ENCODE assay signal across 8 cellular contexts in genomic region chr1:67683736-67684525, GRCh38. TPM values are rescaled to one million over a fixed set of nuclear protein-coding genes. Genes with fewer than 3 reads are reported as not detected.
A peak's percentile ranks its signal among the peaks of the same experiment; 100 is the strongest.
DNase-seq lines count a peak whose midpoint lies in the region; ATAC-seq lines count a peak whose summit lies in the region.

No MANE protein-coding gene starts in this region.

- peak overlapping the region in 7 of 10 experiments; percentile 38 to 94 (median 42); a peak in 10 of 20 replicates for H3K4me3 ChIP-seq in BLaER1 treated with 17β-estradiol and CSF1 and Interleukin-3, amounts not matched to agents 10 nM and 100 nM
- H3K4me3 ChIP-seq in Karpas-422 (ENCODE audit: low read length), result no peak overlapping the region

- H3K36me3 ChIP-seq in BLaER1 treated with 17β-estradiol and CSF1 and Interleukin-3, amounts not matched to agents 10 nM and 100 nM, result peaks cover 0 to 22% (median 18%) of the 10 kb centered on the region in 11 experiments; a peak in 16 of 22 replicates
- peaks cover 17% of the 10 kb centered on the region for H3K36me3 ChIP-seq in Karpas-422 (ENCODE audit: insufficient read depth, low read length)

- peaks cover 22 to 46% (median 30%) of the 10 kb centered on the region in 10 experiments for H3K4me1 ChIP-seq in BLaER1 treated with 17β-estradiol and CSF1 and Interleukin-3, amounts not matched to agents 10 nM and 100 nM
- peaks cover 26% of the 10 kb centered on the region for H3K4me1 ChIP-seq in Karpas-422 (ENCODE audit: low read length)

- no peaks in the 10 kb centered on the region for H3K27me3 ChIP-seq in BLaER1 treated with 17β-estradiol and CSF1 and Interleukin-3, amounts not matched to agents 10 nM and 100 nM
- no peaks in the 10 kb centered on the region for H3K27me3 ChIP-seq in Karpas-422 (ENCODE audit: low read length)

- H3K9ac ChIP-seq in BLaER1 treated with 17β-estradiol and CSF1 and Interleukin-3, amounts not matched to agents 10 nM and 100 nM, result peak overlapping the region in 2 of 11 experiments; percentile 21 to 46; a peak in 1 of 22 replicates
- H3K9ac ChIP-seq in Karpas-422 (ENCODE audit: low read length), result no peak overlapping the region

- no peaks in the 10 kb centered on the region for H3K9me2 ChIP-seq in Karpas-422 (replicated peaks; ENCODE audit: insufficient read depth, low read length)

- DNase-seq in Karpas-422 (no peak), iris pigment epithelial cell (ENCODE audit: low read depth) (peak; percentile 73), NCI-H2029 (lab: John Stamatoyannopoulos, UW) (no peak), A172 (ENCODE audit: low spot score) (no peak)
- peak; percentile 37 for DNase-seq in activated T-helper 9 cell treated with anti-CD3 and anti-CD28 coated beads, Interleukin-2, amount 50 U/mL, for 16 hours (ENCODE audit: low read depth)
- DNase-seq in stimulated activated CD4-positive, alpha-beta T cell treated with anti-CD3 and anti-CD28 coated beads, Interleukin-4, amount 100 ng/mL, for 24 hours, result peak; percentile 68

- H4K20me1 ChIP-seq in BLaER1 treated with 17β-estradiol and CSF1 and Interleukin-3, amounts not matched to agents 10 nM and 100 nM, result peaks cover 0 to 37% (median 21%) of the 10 kb centered on the region in 11 experiments; a peak in 16 of 22 replicates
- H4K20me1 ChIP-seq in Karpas-422 (ENCODE audit: insufficient read depth, low read depth, low read length), result peaks cover 4% of the 10 kb centered on the region; the same call in 1 of the 2 replicates

- no peaks in the 10 kb centered on the region for H3K79me2 ChIP-seq in Karpas-422 (ENCODE audit: low read length)

- H2AFZ ChIP-seq in Karpas-422 (ENCODE audit: low read length), result no peak overlapping the region

- H3K27ac ChIP-seq in BLaER1 treated with 17β-estradiol and CSF1 and Interleukin-3, amounts not matched to agents 10 nM and 100 nM, result no peak overlapping the region
- no peak overlapping the region for H3K27ac ChIP-seq in Karpas-422 (ENCODE audit: low read length)

- H3K4me2 ChIP-seq in BLaER1 treated with 17β-estradiol and CSF1 and Interleukin-3, amounts not matched to agents 10 nM and 100 nM, result peak overlapping the region; percentile 65 to 85 (median 75)
- peak overlapping the region; percentile 40 for H3K4me2 ChIP-seq in Karpas-422 (ENCODE audit: low read depth, low read length, poor library complexity, severe bottlenecking)

- ATAC-seq in HG03571 (IDR thresholded peaks at IDR 0.05; ENCODE audit: unreplicated experiment), result no peak

- H3K9me3 ChIP-seq in BLaER1 treated with 17β-estradiol and CSF1 and Interleukin-3, amounts not matched to agents 10 nM and 100 nM (replicated peaks in 1 of 11), result no peaks in the 10 kb centered on the region
- H3K9me3 ChIP-seq in Karpas-422 (ENCODE audit: low read length), result no peaks in the 10 kb centered on the region

RNA-seq across cellular contexts. Expression of gene GADD45A, which starts 1.1 kb away (rescaled TPM):
- total RNA-seq in Karpas-422 (2014; rRNA removed; shearing (Covaris generic); ENCODE audit: low replicate concordance), result 6.5 and 13.3 TPM in 2 replicates
- 88.8 and 121 TPM in 2 replicates for total RNA-seq in A172 (2014; rRNA removed; shearing (Covaris generic))

Comparison
In these comparisons a context has a peak if more than half of its experiments do, and no peak if none do; other contexts are left out.
1. DNase-seq: peak in activated T-helper 9 cell treated with anti-CD3 and anti-CD28 coated beads, Interleukin-2, amount 50 U/mL, for 16 hours (single experiment), iris pigment epithelial cell (single experiment) and stimulated activated CD4-positive, alpha-beta T cell treated with anti-CD3 and anti-CD28 coated beads, Interleukin-4, amount 100 ng/mL, for 24 hours (single experiment); none in Karpas-422 (single experiment), NCI-H2029 (single experiment) and A172 (single experiment).